ENCODE assay signal across 18 cellular contexts in the genomic region with DNA sequence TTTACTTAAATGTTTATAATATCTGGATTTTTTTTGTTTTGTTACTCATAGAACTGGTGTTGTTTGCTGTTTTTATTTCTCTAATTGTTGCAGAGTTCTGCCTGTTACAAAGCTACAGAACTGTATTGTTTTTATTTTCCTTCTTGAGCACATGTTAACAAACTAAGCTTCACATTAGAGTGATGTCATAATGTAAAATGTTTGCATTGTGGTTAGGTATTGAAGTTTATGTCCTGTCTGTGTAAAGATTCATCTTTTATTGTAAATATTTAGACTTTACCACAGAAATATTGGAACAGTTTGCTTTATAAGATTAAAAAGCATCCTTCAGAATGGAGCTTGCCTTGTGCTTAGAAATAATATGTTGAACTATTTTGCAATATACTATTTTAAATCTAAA.
A peak's percentile ranks its signal among the peaks of the same experiment; 100 is the strongest.
DNase-seq lines count a peak whose midpoint lies in the region; ATAC-seq, FAIRE-seq and TF ChIP-seq lines count a peak whose summit lies in the region.
"Had no signal": no experiment of that assay in that cellular context is flagged by ENCODE, and none has a peak within 500 bp of the region (broad histone marks: within the 10 kb centered on the region; RNA-seq: fewer than 3 reads in every experiment).

No MANE protein-coding gene starts in this region.

- H3K27ac ChIP-seq in HepG2 (ENCODE audit: extremely low read length, insufficient read depth, low read length): no peak overlapping the region
- no peak overlapping the region for H3K27ac ChIP-seq in right lobe of liver
- peak overlapping the region; percentile 21; the same call in 1 of the 2 replicates for H3K27ac ChIP-seq in VCaP
- H3K27ac ChIP-seq in kidney (ENCODE audit: low read depth in 2 of 2, low read length in 2 of 2): no peak overlapping the region
- H3K27ac ChIP-seq: BLaER1 treated with 17β-estradiol and CSF1 and Interleukin-3, amounts not matched to agents 10 nM and 100 nM had no signal

- in situ Hi-C loops in HepG2 (cut with HindIII; ENCODE audit: extremely low pct_ligation_motif_present, low pct_unique_long_range_greater_than_20kb): no loop called here

- TF ChIP-seq CTCF in HepG2 (CRISPR knock-in tag; IDR thresholded peaks at IDR 0.05) (no peak), right lobe of liver (IDR thresholded peaks at IDR 0.05) (no peak), LNCaP clone FGC (IDR thresholded peaks at IDR 0.05; ENCODE audit: control insufficient read depth, extremely low read depth, insufficient read depth) (no peak), VCaP (conservative IDR thresholded peaks at IDR 0.05) (no peak), kidney (IDR thresholded peaks at IDR 0.05; ENCODE audit: borderline replicate concordance, extremely low read depth, insufficient read depth) (no peak)

- H3K9ac ChIP-seq in HepG2 (ENCODE audit: insufficient read depth, low read depth, low read length): no peak overlapping the region
- H3K9ac ChIP-seq in kidney (ENCODE audit: low read length in 2 of 2): no peak overlapping the region
- H3K9ac ChIP-seq: BLaER1 treated with 17β-estradiol and CSF1 and Interleukin-3, amounts not matched to agents 10 nM and 100 nM had no signal

- POLR2A ChIA-PET in HepG2 (lab: Yijun Ruan, JAX): no interaction called here

- H3K4me3 ChIP-seq in HepG2 (replicated peaks in 1 of 3; ENCODE audit: insufficient read depth in 1 of 3, low read depth in 2 of 3, low read length in 3 of 3) (no peak overlapping the region), right lobe of liver (no peak overlapping the region), LNCaP clone FGC (ENCODE audit: low read depth, low read length) (no peak overlapping the region), kidney (ENCODE audit: low read length in 2 of 2) (no peak overlapping the region)
- H3K4me3 ChIP-seq: BLaER1 treated with 17β-estradiol and CSF1 and Interleukin-3, amounts not matched to agents 10 nM and 100 nM; GM23338 had no signal

- DNase-seq in HepG2 (ENCODE audit: low spot score) (no peak), right lobe of liver (no peak), LNCaP clone FGC (ENCODE audit: low read depth) (peak; percentile 37), kidney (no peak), DMS153 treated with DMSO at 0.1 percent for 48 hours (lab: John Stamatoyannopoulos, UW; ENCODE audit: unreplicated experiment) (no peak)
- DNase-seq: 8988T; Calu3; CD8-positive, alpha-beta T cell; DMS79; GF-D8; HCEC 1CT; HFFc6 had no signal

- no peak overlapping the region for H2AFZ ChIP-seq in HepG2 (ENCODE audit: low read length)
- H2AFZ ChIP-seq: GM23338 had no signal

- no peak for TF ChIP-seq POLR2A in HepG2 (IDR thresholded peaks at IDR 0.05; ENCODE audit: insufficient read depth in 1 of 2, low read depth in 2 of 2, low read length in 2 of 2)
- no peak for TF ChIP-seq POLR2A in right lobe of liver (IDR thresholded peaks at IDR 0.05)

- TF ChIP-seq EP300 in HepG2 (IDR thresholded peaks at IDR 0.05; ENCODE audit: low read depth in 2 of 2, low read length in 2 of 2) (no peak), HepG2 (CRISPR knock-in tag; IDR thresholded peaks at IDR 0.05; ENCODE audit: borderline replicate concordance) (no peak)

- no peaks in the 10 kb centered on the region for H3K79me2 ChIP-seq in HepG2 (ENCODE audit: insufficient read depth, low read length)

- FAIRE-seq in HepG2 (lab: Jason Lieb, UNC): no peak
- FAIRE-seq in kidney (lab: Jason Lieb, UNC): no peak
- FAIRE-seq: H54, HTR-8/SVneo had no signal

- ATAC-seq in HepG2 (no peak), right lobe of liver (no peak), HG03469 (IDR thresholded peaks at IDR 0.05; ENCODE audit: unreplicated experiment) (no peak)
- ATAC-seq: CD8-positive, alpha-beta T cell; GM23338 had no signal

- H3K4me2 ChIP-seq in HepG2 (ENCODE audit: low read depth, low read length): no peak overlapping the region
- H3K4me2 ChIP-seq: BLaER1 treated with 17β-estradiol and CSF1 and Interleukin-3, amounts not matched to agents 10 nM and 100 nM; GM23338 had no signal

- TF ChIP-seq RAD21 in HepG2 (CRISPR knock-in tag; IDR thresholded peaks at IDR 0.05): no peak

- no peaks in the 10 kb centered on the region for H3K9me3 ChIP-seq in HepG2 (ENCODE audit: low read length)
- H3K9me3 ChIP-seq in right lobe of liver: no peaks in the 10 kb centered on the region
- H3K9me3 ChIP-seq in kidney (ENCODE audit: control insufficient read depth in 1 of 2, low read length in 2 of 2): no peaks in the 10 kb centered on the region

- CTCF ChIA-PET in HepG2 (lab: Yijun Ruan, JAX; ENCODE audit: low intra/inter-chr PET ratio, low total read pairs): no interaction called here

- no peaks in the 10 kb centered on the region; a peak in 1 of 5 replicates for H3K27me3 ChIP-seq in HepG2 (ENCODE audit: control insufficient read depth in 1 of 2, insufficient read depth in 2 of 2, low read length in 2 of 2)
- no peaks in the 10 kb centered on the region for H3K27me3 ChIP-seq in right lobe of liver
- H3K27me3 ChIP-seq: BLaER1 treated with 17β-estradiol and CSF1 and Interleukin-3, amounts not matched to agents 10 nM and 100 nM had no signal

- H3K4me1 ChIP-seq in HepG2 (ENCODE audit: insufficient read depth, low read length) (no peaks in the 10 kb centered on the region), right lobe of liver (no peaks in the 10 kb centered on the region), kidney (ENCODE audit: control insufficient read depth in 1 of 2, insufficient read depth in 1 of 2, low read depth in 1 of 2, low read length in 2 of 2) (no peaks in the 10 kb centered on the region)
- H3K4me1 ChIP-seq: BLaER1 treated with 17β-estradiol and CSF1 and Interleukin-3, amounts not matched to agents 10 nM and 100 nM had no signal

- BruUV-seq in HepG2 (replicated peaks; lab: Mats Ljungman, UMichigan): no TSS peak

- intact Hi-C loops in HepG2 (cut with micrococcal nuclease; ENCODE audit: unreplicated experiment) (no loop called here), right lobe of liver (cut with DNase I) (no loop called here), kidney (cut with DNase I) (no loop called here)

- no peaks in the 10 kb centered on the region for H4K20me1 ChIP-seq in HepG2 (ENCODE audit: insufficient read depth, low read length)
- H4K20me1 ChIP-seq: BLaER1 treated with 17β-estradiol and CSF1 and Interleukin-3, amounts not matched to agents 10 nM and 100 nM had no signal

- no peaks in the 10 kb centered on the region for H3K36me3 ChIP-seq in HepG2 (replicated peaks in 1 of 2; ENCODE audit: control insufficient read depth in 1 of 2, insufficient read depth in 2 of 2, low read length in 2 of 2)
- no peaks in the 10 kb centered on the region for H3K36me3 ChIP-seq in right lobe of liver
- peaks cover 0 to 9% of the 10 kb centered on the region in 2 donors for H3K36me3 ChIP-seq in kidney (ENCODE audit: control insufficient read depth in 1 of 2, insufficient read depth in 2 of 2, low read length in 2 of 2)

TF ChIP-seq in HepG2, 621 proteins besides CTCF, POLR2A, EP300 and RAD21:
- TF ChIP-seq ATF7 (IDR thresholded peaks at IDR 0.05): peak; percentile 75
- no peak for TF ChIP-seq ATF7 (CRISPR knock-in tag; IDR thresholded peaks at IDR 0.05)
- TF ChIP-seq, protein P1, sequence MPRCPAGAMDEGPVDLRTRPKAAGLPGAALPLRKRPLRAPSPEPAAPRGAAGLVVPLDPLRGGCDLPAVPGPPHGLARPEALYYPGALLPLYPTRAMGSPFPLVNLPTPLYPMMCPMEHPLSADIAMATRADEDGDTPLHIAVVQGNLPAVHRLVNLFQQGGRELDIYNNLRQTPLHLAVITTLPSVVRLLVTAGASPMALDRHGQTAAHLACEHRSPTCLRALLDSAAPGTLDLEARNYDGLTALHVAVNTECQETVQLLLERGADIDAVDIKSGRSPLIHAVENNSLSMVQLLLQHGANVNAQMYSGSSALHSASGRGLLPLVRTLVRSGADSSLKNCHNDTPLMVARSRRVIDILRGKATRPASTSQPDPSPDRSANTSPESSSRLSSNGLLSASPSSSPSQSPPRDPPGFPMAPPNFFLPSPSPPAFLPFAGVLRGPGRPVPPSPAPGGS (CRISPR knock-in tag; IDR thresholded peaks at IDR 0.05): no peak
- 0 out of 2 replicates have a peak, but pooled peaks have one; percentile 10 for TF ChIP-seq CREB1 (IDR thresholded peaks at IDR 0.05)
- no peak for TF ChIP-seq CREB1 (CRISPR knock-in tag; IDR thresholded peaks at IDR 0.05)
- TF ChIP-seq ZNF891 (CRISPR knock-in tag; IDR thresholded peaks at IDR 0.05): no peak
